ENCODE assay signal across 19 cellular contexts in genomic region chr19:13058951-13059660, GRCh38. TPM values are rescaled to one million over a fixed set of nuclear protein-coding genes. Genes with fewer than 3 reads are reported as not detected.
DNase-seq lines count a peak whose midpoint lies in the region; ATAC-seq and TF ChIP-seq lines count a peak whose summit lies in the region.
"Had no signal": no experiment of that assay in that cellular context is flagged by ENCODE, and none has a peak within 500 bp of the region (broad histone marks: within the 10 kb centered on the region; RNA-seq: fewer than 3 reads in every experiment).

No MANE protein-coding gene starts in this region.

- H2BK5ac ChIP-seq in H9 (ENCODE audit: insufficient read length, low read length), result no peak overlapping the region

- CTCF ChIA-PET in WTC11 (lab: Charles Lee), result interaction anchor here (0.9 to 12.4 kb wide), 19 partner anchors 7 to 136 kb away, joined by 3 to 294 read pairs (median 14); no protein-coding TSS in a partner anchor

- no peaks in the 10 kb centered on the region for H3K79me2 ChIP-seq in H9 (ENCODE audit: insufficient read depth, low read length)

- H3K27ac ChIP-seq in H9 (ENCODE audit: insufficient read length, low read depth, low read length) (no peak overlapping the region), gastroesophageal sphincter (peak overlapping the region; percentile 44 to 98 (median 90)), stomach smooth muscle (ENCODE audit: low read length) (peak overlapping the region; percentile 95)
- H3K27ac ChIP-seq: neutrophil had no signal

- no peak overlapping the region for H4K8ac ChIP-seq in H9 (replicated peaks; ENCODE audit: insufficient read length, low read depth, low read length)

- H2BK15ac ChIP-seq in H9 (ENCODE audit: low read depth, low read length), result no peak overlapping the region

- H3T11ph ChIP-seq in H9 (ENCODE audit: low read length), result no peak overlapping the region

- H2AFZ ChIP-seq in H9 (ENCODE audit: low read length), result no peak overlapping the region

- H4K91ac ChIP-seq in H9 (ENCODE audit: insufficient read length, low read depth, low read length), result no peak overlapping the region

- H2BK12ac ChIP-seq in H9 (ENCODE audit: insufficient read length, low read depth, low read length), result no peak overlapping the region

- no peak for TF ChIP-seq EP300 in gastroesophageal sphincter (IDR thresholded peaks at IDR 0.05)

- H4K5ac ChIP-seq in H9 (ENCODE audit: insufficient read length, low read depth, low read length), result no peak overlapping the region

- H3K4me3 ChIP-seq in gastroesophageal sphincter (no peak overlapping the region), stomach smooth muscle (ENCODE audit: low read length in 2 of 2) (peak overlapping the region in 1 of 2 donors; percentile 49)

- H3K4me3 Mint-ChIP-seq in H9, result no peak overlapping the region; a peak in 1 of 5 replicates
- peak overlapping the region; percentile 39; the same call in 1 of the 2 replicates for H3K4me3 Mint-ChIP-seq in WTC11
- H3K4me3 Mint-ChIP-seq: activated T-cell treated with anti-CD3 and anti-CD28 coated beads, Interleukin-2, amount 50 U/mL, for 4 hours; central memory CD8-positive, alpha-beta T cell; stimulated activated naive CD8-positive, alpha-beta T cell treated with anti-CD3 and anti-CD28 coated beads, Interleukin-15, amount 100 ng/mL, for 72 hours had no signal

- H3K9me3 Mint-ChIP-seq in H9 (no peaks in the 10 kb centered on the region; a peak in 1 of 5 replicates), WTC11 (no peaks in the 10 kb centered on the region)
- H3K9me3 Mint-ChIP-seq: activated T-cell treated with anti-CD3 and anti-CD28 coated beads, Interleukin-2, amount 50 U/mL, for 4 hours; central memory CD8-positive, alpha-beta T cell; stimulated activated naive CD8-positive, alpha-beta T cell treated with anti-CD3 and anti-CD28 coated beads, Interleukin-15, amount 100 ng/mL, for 72 hours had no signal

- H3K56ac ChIP-seq in H9 (ENCODE audit: insufficient read length, low read depth, low read length), result no peak overlapping the region

- no peak overlapping the region for H2BK20ac ChIP-seq in H9 (ENCODE audit: low read depth, low read length, poor library complexity, severe bottlenecking)

- no peak overlapping the region for H3K14ac ChIP-seq in H9 (ENCODE audit: insufficient read depth, low read length)

- DNase-seq in H9 (no peak), WTC11 (ENCODE audit: low spot score) (no peak), amygdala (lab: John Stamatoyannopoulos, UW) (no peak), midbrain (lab: John Stamatoyannopoulos, UW) (no peak), NCI-H2171 (lab: John Stamatoyannopoulos, UW) (no peak)
- no peak for DNase-seq in effector CD4-positive, alpha-beta T cell
- DNase-seq: activated CD4-positive, CD25-positive, alpha-beta regulatory T cell; activated T-cell treated with anti-CD3 and anti-CD28 coated beads, Interleukin-2, amount 50 U/mL, for 4 hours; DND-41; NCI-H1092; NCI-H524 treated with DMSO at 0.1 percent for 48 hours; SIG-M5; stimulated activated CD4-positive, alpha-beta T cell treated with anti-CD3 and anti-CD28 coated beads, Interleukin-4, amount 100 ng/mL, for 4 hours; stimulated activated naive CD8-positive, alpha-beta T cell treated with anti-CD3 and anti-CD28 coated beads, Interleukin-15, amount 100 ng/mL, for 72 hours had no signal

- TF ChIP-seq CTCF in H9 (conservative IDR thresholded peaks at IDR 0.05) (peak; percentile 18; the same call in 1 of the 3 replicates), WTC11 (IDR thresholded peaks at IDR 0.05) (no peak), gastroesophageal sphincter (IDR thresholded peaks at IDR 0.05) (peak in 2 of 4 experiments; percentile 28 to 39)

- H3K4ac ChIP-seq in H9 (ENCODE audit: low read depth, low read length), result no peak overlapping the region

- no peak overlapping the region for H3K18ac ChIP-seq in H9 (ENCODE audit: insufficient read length, low read depth, low read length)

- H2BK120ac ChIP-seq in H9 (ENCODE audit: low read depth, low read length, poor library complexity, severe bottlenecking), result no peak overlapping the region

- H3K9me3 ChIP-seq in H9 (ENCODE audit: control insufficient read depth, low read depth, low read length) (no peaks in the 10 kb centered on the region), gastroesophageal sphincter (no peaks in the 10 kb centered on the region), stomach smooth muscle (ENCODE audit: control insufficient read depth in 2 of 2, low read length in 2 of 2) (no peaks in the 10 kb centered on the region)
- H3K9me3 ChIP-seq: neutrophil had no signal

- no peak overlapping the region for H3K9ac ChIP-seq in H9 (ENCODE audit: extremely low read depth, insufficient read length, low read length)
- H3K9ac ChIP-seq in stomach smooth muscle (ENCODE audit: low read length in 2 of 2), result no peak overlapping the region

- ATAC-seq in WTC11, result no peak
- no peak for ATAC-seq in gastroesophageal sphincter
- ATAC-seq: activated T-cell treated with anti-CD3 and anti-CD28 coated beads, Interleukin-2, amount 50 U/mL, for 4 hours; HCT116; stimulated activated naive CD8-positive, alpha-beta T cell treated with anti-CD3 and anti-CD28 coated beads, Interleukin-15, amount 100 ng/mL, for 72 hours had no signal

- no peak overlapping the region for H2AK5ac ChIP-seq in H9 (ENCODE audit: insufficient read length, low read length)

- H3K79me1 ChIP-seq in H9 (ENCODE audit: insufficient read depth, low read depth, low read length, poor library complexity, severe bottlenecking), result no peaks in the 10 kb centered on the region

- POLR2A ChIA-PET in WTC11 (lab: Charles Lee), result interaction anchor here (0.6 to 1.4 kb wide), 2 partner anchors 81 to 201 kb away, joined by 3 to 4 read pairs; no protein-coding TSS in a partner anchor

- H3K4me1 Mint-ChIP-seq in H9, result peaks cover 28 to 46% of the 10 kb centered on the region in 2 experiments
- H3K4me1 Mint-ChIP-seq in WTC11, result peaks cover 43% of the 10 kb centered on the region

- H3K27me3 ChIP-seq in H9 (ENCODE audit: insufficient read depth, low read length) (peaks cover 56% of the 10 kb centered on the region), gastroesophageal sphincter (no peaks in the 10 kb centered on the region), stomach smooth muscle (ENCODE audit: control insufficient read depth in 1 of 2, insufficient read depth in 2 of 2, low read length in 2 of 2) (no peaks in the 10 kb centered on the region)

- no peak for TF ChIP-seq POLR2A in gastroesophageal sphincter (IDR thresholded peaks at IDR 0.05)

- no peaks in the 10 kb centered on the region for H3K36me3 ChIP-seq in gastroesophageal sphincter
- H3K36me3 ChIP-seq in stomach smooth muscle (ENCODE audit: control insufficient read depth in 2 of 2, insufficient read depth in 2 of 2, low read length in 2 of 2), result no peaks in the 10 kb centered on the region
- H3K36me3 ChIP-seq: neutrophil had no signal

- H3K4me1 ChIP-seq in H9 (ENCODE audit: insufficient read depth, low read length) (peaks cover 6% of the 10 kb centered on the region; the same call in 1 of the 2 replicates), gastroesophageal sphincter (peaks cover 52 to 100% (median 94%) of the 10 kb centered on the region in 3 donors), stomach smooth muscle (ENCODE audit: control insufficient read depth, insufficient read depth, low read length) (peaks cover 95% of the 10 kb centered on the region)

- no peak overlapping the region for H3K4me2 ChIP-seq in H9 (ENCODE audit: insufficient read depth, insufficient read length, low read length)

- WGBS in H9 (ENCODE audit: extremely low coverage, insufficient read length, low lambda C conversion rate), result no CpG with 5 or more reads among the region's 12 CpGs
- WGBS in gastroesophageal sphincter (ENCODE audit: low coverage in 1 of 2), 2 donors, result 35 to 47% methylated on average over 6 to 7 of the region's 12 CpGs

- H3K27ac Mint-ChIP-seq in H9 (no peak overlapping the region), WTC11 (no peak overlapping the region)
- H3K27ac Mint-ChIP-seq: stimulated activated naive CD8-positive, alpha-beta T cell treated with anti-CD3 and anti-CD28 coated beads, Interleukin-15, amount 100 ng/mL, for 72 hours had no signal

- H3K36me3 Mint-ChIP-seq in H9 (ENCODE audit: insufficient read depth in 1 of 3, low read depth in 3 of 3), result no peaks in the 10 kb centered on the region
- no peaks in the 10 kb centered on the region for H3K36me3 Mint-ChIP-seq in WTC11

- H3K23me2 ChIP-seq in H9 (ENCODE audit: insufficient read length, low read depth, low read length, poor library complexity, severe bottlenecking), result peaks cover 7% of the 10 kb centered on the region

- H4K20me1 ChIP-seq in H9 (ENCODE audit: control insufficient read depth, insufficient read depth, insufficient read length), result no peaks in the 10 kb centered on the region

- H3K27me3 Mint-ChIP-seq in H9 (ENCODE audit: low read depth) (peaks cover 97% of the 10 kb centered on the region), WTC11 (ENCODE audit: low read depth) (peaks cover 98% of the 10 kb centered on the region)

- no peak overlapping the region for H3K23ac ChIP-seq in H9 (ENCODE audit: insufficient read length, low read depth, low read length)

TF ChIP-seq in WTC11, 78 proteins besides CTCF, POLR2A, EP300 and RAD21 (continues in another document):
- TF ChIP-seq GRHL2 (CRISPR knock-in tag; IDR thresholded peaks at IDR 0.05; ENCODE audit: insufficient replicate concordance, severe bottlenecking), result no peak

RNA-seq across cellular contexts. Expression of gene LYL1, which starts 43.6 kb away (rescaled TPM):
- total RNA-seq in H9 (2021) (0.63 and 0.86 TPM in 2 replicates), WTC11 (2021) (0.60 to 1.2 TPM (median 0.66 TPM) in 3 replicates), gastroesophageal sphincter (10 to 100 TPM in 2 of 4 donors, 1 to 10 TPM in 2; 9.9 to 11.8 (median 10.8) TPM)

RNA-seq across cellular contexts. Expression of gene TRMT1, which starts 57.4 kb away (rescaled TPM):
- total RNA-seq in H9 (2021) (92.8 and 95.7 TPM in 2 replicates), WTC11 (2021) (84.0 to 106 TPM (median 86.0 TPM) in 3 replicates), gastroesophageal sphincter (10 to 100 TPM; 25.7 to 30.0 (median 28.7) TPM)

RNA-seq across cellular contexts. Expression of gene NACC1, which starts 59.0 kb away (rescaled TPM):
- total RNA-seq in H9 (2021), result 198 and 210 TPM in 2 replicates
- 212 to 237 TPM (median 213 TPM) in 3 replicates for total RNA-seq in WTC11 (2021)
- total RNA-seq in gastroesophageal sphincter, result 10 to 100 TPM; 23.8 to 55.2 (median 26.2) TPM
